ENCODE assay signal across 15 cellular contexts in genomic region chr14:96508900-96509299, GRCh38. TPM values are rescaled to one million over a fixed set of nuclear protein-coding genes. Genes with fewer than 3 reads are reported as not detected.
DNase-seq lines count a peak whose midpoint lies in the region; ATAC-seq and TF ChIP-seq lines count a peak whose summit lies in the region.
"Had no signal": no experiment of that assay in that cellular context is flagged by ENCODE, and none has a peak within 500 bp of the region (broad histone marks: within the 10 kb centered on the region; RNA-seq: fewer than 3 reads in every experiment).

No MANE protein-coding gene starts in this region.

- H3K36me3 Mint-ChIP-seq in activated T-helper 17 cell treated with anti-CD3 and anti-CD28 coated beads, Interleukin-2, amount 50 U/mL, for 72 hours (ENCODE audit: low read depth), result peaks cover 32% of the 10 kb centered on the region

- DNase-seq in DND-41 (no peak), mesenchymal stem cell (no peak), ovary (no peak), GM03348 (ENCODE audit: low spot score) (no peak), NCI-H82 (lab: John Stamatoyannopoulos, UW) (no peak)
- DNase-seq: activated T-cell treated with anti-CD3 and anti-CD28 coated beads, Interleukin-2, amount 50 U/mL, for 1 hour; NCI-H1092 treated with DMSO at 0.1 percent for 48 hours; NCI-H345; PC-9; stimulated activated naive CD8-positive, alpha-beta T cell treated with anti-CD3 and anti-CD28 coated beads, Interleukin-15, amount 100 ng/mL, for 72 hours; T-helper 1 cell had no signal

- no peak overlapping the region for H3K18ac ChIP-seq in mesenchymal stem cell (ENCODE audit: low read depth in 1 of 2, low read length in 2 of 2)

- H3K9me3 ChIP-seq in DND-41 (ENCODE audit: insufficient read depth, low read length, severe bottlenecking) (no peaks in the 10 kb centered on the region), HEK293 (ENCODE audit: control insufficient read depth, insufficient read depth, low read depth, low read length) (no peaks in the 10 kb centered on the region), mesenchymal stem cell (ENCODE audit: control insufficient read depth, low read length) (no peaks in the 10 kb centered on the region), ovary (no peaks in the 10 kb centered on the region)
- H3K9me3 ChIP-seq: Caco-2 had no signal

- no peak overlapping the region for H3K23ac ChIP-seq in mesenchymal stem cell (ENCODE audit: low read length in 2 of 2)

- no peaks in the 10 kb centered on the region for H3K27me3 Mint-ChIP-seq in activated T-helper 17 cell treated with anti-CD3 and anti-CD28 coated beads, Interleukin-2, amount 50 U/mL, for 72 hours
- H3K27me3 Mint-ChIP-seq: stimulated activated naive CD8-positive, alpha-beta T cell treated with anti-CD3 and anti-CD28 coated beads, Interleukin-15, amount 100 ng/mL, for 72 hours had no signal

- peak overlapping the region; percentile 0; the same call in 1 of the 2 replicates for H3K4me2 ChIP-seq in DND-41 (ENCODE audit: insufficient read depth, low read length)
- H3K4me2 ChIP-seq in mesenchymal stem cell (ENCODE audit: low read length, poor library complexity, severe bottlenecking), result no peak overlapping the region
- H3K4me2 ChIP-seq: PC-9 had no signal

- no peak overlapping the region for H2AK5ac ChIP-seq in mesenchymal stem cell (ENCODE audit: low read length, severe bottlenecking)

- no peak overlapping the region for H3K4ac ChIP-seq in mesenchymal stem cell (ENCODE audit: low read depth in 1 of 2, low read length in 2 of 2)

- no peak for TF ChIP-seq POLR2A in ovary (IDR thresholded peaks at IDR 0.05)

- H3K9me3 Mint-ChIP-seq in activated T-helper 17 cell treated with anti-CD3 and anti-CD28 coated beads, Interleukin-2, amount 50 U/mL, for 72 hours, result no peaks in the 10 kb centered on the region
- H3K9me3 Mint-ChIP-seq: stimulated activated naive CD8-positive, alpha-beta T cell treated with anti-CD3 and anti-CD28 coated beads, Interleukin-15, amount 100 ng/mL, for 72 hours had no signal

- POLR2A ChIA-PET in HEK293 (lab: Yijun Ruan, JAX), result no interaction called here

- intact Hi-C loops in ovary (cut with DNase I), result no loop called here

- H4K8ac ChIP-seq in mesenchymal stem cell (ENCODE audit: low read length), result no peak overlapping the region

- H3K36me3 ChIP-seq in DND-41 (ENCODE audit: insufficient read depth, low read length) (peaks cover 8% of the 10 kb centered on the region), HEK293 (ENCODE audit: control insufficient read depth in 2 of 2, insufficient read depth in 1 of 2, low read length in 2 of 2) (peaks cover 0 to 10% of the 10 kb centered on the region in 2 experiments; a peak in 1 of 3 replicates), mesenchymal stem cell (ENCODE audit: control insufficient read depth in 1 of 2, insufficient read depth in 2 of 2, low read depth in 1 of 2, low read length in 2 of 2) (peaks cover 4 to 6% of the 10 kb centered on the region in 2 experiments), ovary (no peaks in the 10 kb centered on the region)

- H2BK5ac ChIP-seq in mesenchymal stem cell (ENCODE audit: low read depth, low read length, poor library complexity, severe bottlenecking), result no peak overlapping the region

- no peak overlapping the region for H2BK120ac ChIP-seq in mesenchymal stem cell (ENCODE audit: low read depth, low read length)

- H3K27me3 ChIP-seq in DND-41 (ENCODE audit: insufficient read depth, low read length, poor library complexity) (no peaks in the 10 kb centered on the region), mesenchymal stem cell (ENCODE audit: control insufficient read depth in 1 of 2, insufficient read depth in 1 of 2, low read length in 2 of 2) (no peaks in the 10 kb centered on the region), ovary (no peaks in the 10 kb centered on the region)

- peaks cover 96% of the 10 kb centered on the region for H4K20me1 ChIP-seq in DND-41 (ENCODE audit: insufficient read depth, low read length)

- CTCF ChIA-PET in HEK293 (lab: Yijun Ruan, JAX), result no interaction called here

- H3K9ac ChIP-seq in DND-41 (ENCODE audit: low read depth, low read length) (no peak overlapping the region), mesenchymal stem cell (ENCODE audit: low read length) (no peak overlapping the region)

- TF ChIP-seq CTCF in DND-41 (IDR thresholded peaks at IDR 0.05; ENCODE audit: borderline replicate concordance, extremely low read depth, low read length, poor library complexity, severe bottlenecking), result no peak
- TF ChIP-seq CTCF in HEK293 (tag by site-specific recombination; IDR thresholded peaks at IDR 0.05), result no peak
- TF ChIP-seq CTCF in ovary (IDR thresholded peaks at IDR 0.05), result no peak

- H2AFZ ChIP-seq in DND-41 (ENCODE audit: low read depth, low read length) (no peak overlapping the region), mesenchymal stem cell (ENCODE audit: low read depth, low read length) (no peak overlapping the region)
- H2AFZ ChIP-seq: PC-9 had no signal

- H3K79me1 ChIP-seq in mesenchymal stem cell (replicated peaks; ENCODE audit: low read length, poor library complexity, severe bottlenecking), result no peaks in the 10 kb centered on the region

- H3K4me3 ChIP-seq in DND-41 (ENCODE audit: low read depth in 1 of 2, low read length in 2 of 2), result no peak overlapping the region
- H3K4me3 ChIP-seq in HEK293 (ENCODE audit: low read depth, low read length), result no peak overlapping the region
- H3K4me3 ChIP-seq in mesenchymal stem cell (ENCODE audit: insufficient read depth in 1 of 2, low read depth in 1 of 2, low read length in 2 of 2), result no peak overlapping the region
- no peak overlapping the region for H3K4me3 ChIP-seq in ovary
- H3K4me3 ChIP-seq: PC-9, skin epidermis had no signal

- peaks cover 42% of the 10 kb centered on the region for H3K4me1 ChIP-seq in DND-41 (ENCODE audit: insufficient read depth, low read length)
- H3K4me1 ChIP-seq in HEK293 (ENCODE audit: control insufficient read depth, insufficient read depth, low read length), result peaks cover 24% of the 10 kb centered on the region
- H3K4me1 ChIP-seq in mesenchymal stem cell (ENCODE audit: control insufficient read depth, insufficient read depth, low read depth, low read length), result peaks cover 6% of the 10 kb centered on the region
- peaks cover 16% of the 10 kb centered on the region for H3K4me1 ChIP-seq in ovary (ENCODE audit: insufficient read depth)

- H3K79me2 ChIP-seq in DND-41 (ENCODE audit: insufficient read depth, low read length), result peaks cover 99% of the 10 kb centered on the region

- 98% methylated on average over 4 of the region's 5 CpGs for WGBS in mesenchymal stem cell
- WGBS in ovary, 3 donors, result 91% methylated on average over 5 of the region's 5 CpGs

- no peak for ATAC-seq in DND-41 (ENCODE audit: insufficient read depth, low read depth)
- no peak for ATAC-seq in activated T-helper 17 cell treated with anti-CD3 and anti-CD28 coated beads, Interleukin-2, amount 50 U/mL, for 72 hours (replicated peaks)

- TF ChIP-seq EP300 in ovary (IDR thresholded peaks at IDR 0.05), result no peak

- no peak overlapping the region for H3K14ac ChIP-seq in mesenchymal stem cell (ENCODE audit: low read length in 2 of 2)

- H2BK12ac ChIP-seq in mesenchymal stem cell (ENCODE audit: low read length in 2 of 2), result no peak overlapping the region

- no peak overlapping the region for H2BK15ac ChIP-seq in mesenchymal stem cell (ENCODE audit: low read depth, poor library complexity, severe bottlenecking)

- H3K4me1 Mint-ChIP-seq in activated T-helper 17 cell treated with anti-CD3 and anti-CD28 coated beads, Interleukin-2, amount 50 U/mL, for 72 hours, result peaks cover 42% of the 10 kb centered on the region

- H3K4me3 Mint-ChIP-seq in activated T-helper 17 cell treated with anti-CD3 and anti-CD28 coated beads, Interleukin-2, amount 50 U/mL, for 72 hours, result peak overlapping the region; percentile 22

- H3K27ac ChIP-seq in DND-41 (ENCODE audit: low read length) (no peak overlapping the region), HEK293 (ENCODE audit: extremely low read depth, low read depth, low read length) (no peak overlapping the region), mesenchymal stem cell (ENCODE audit: low read length, poor library complexity, severe bottlenecking) (peak overlapping the region; percentile 9), ovary (no peak overlapping the region)
- H3K27ac ChIP-seq: PC-9, skin epidermis had no signal

- H3K27ac Mint-ChIP-seq in activated T-helper 17 cell treated with anti-CD3 and anti-CD28 coated beads, Interleukin-2, amount 50 U/mL, for 72 hours, result peak overlapping the region; percentile 50

- no peak overlapping the region for H4K91ac ChIP-seq in mesenchymal stem cell (ENCODE audit: low read length)

TF ChIP-seq in HEK293, 187 proteins besides CTCF, POLR2A, EP300 and RAD21 (continues in another document):
- TF ChIP-seq ZSCAN30 (tag by site-specific recombination; IDR thresholded peaks at IDR 0.05), result 0 out of 2 replicates have a peak, but pooled peaks have one; percentile 18
- TF ChIP-seq, protein P1, sequence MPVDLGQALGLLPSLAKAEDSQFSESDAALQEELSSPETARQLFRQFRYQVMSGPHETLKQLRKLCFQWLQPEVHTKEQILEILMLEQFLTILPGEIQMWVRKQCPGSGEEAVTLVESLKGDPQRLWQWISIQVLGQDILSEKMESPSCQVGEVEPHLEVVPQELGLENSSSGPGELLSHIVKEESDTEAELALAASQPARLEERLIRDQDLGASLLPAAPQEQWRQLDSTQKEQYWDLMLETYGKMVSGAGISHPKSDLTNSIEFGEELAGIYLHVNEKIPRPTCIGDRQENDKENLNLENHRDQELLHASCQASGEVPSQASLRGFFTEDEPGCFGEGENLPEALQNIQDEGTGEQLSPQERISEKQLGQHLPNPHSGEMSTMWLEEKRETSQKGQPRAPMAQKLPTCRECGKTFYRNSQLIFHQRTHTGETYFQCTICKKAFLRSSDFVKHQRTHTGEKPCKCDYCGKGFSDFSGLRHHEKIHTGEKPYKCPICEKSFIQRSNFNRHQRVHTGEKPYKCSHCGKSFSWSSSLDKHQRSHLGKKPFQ (tag by site-specific recombination; IDR thresholded peaks at IDR 0.05), result peak; percentile 50; the same call in 1 of the 2 replicates
- TF ChIP-seq GLIS1 (tag by site-specific recombination; IDR thresholded peaks at IDR 0.05), result peak; percentile 52
- TF ChIP-seq WT1 (tag by site-specific recombination; IDR thresholded peaks at IDR 0.05), result 0 out of 2 replicates have a peak, but pooled peaks have one; percentile 20
- TF ChIP-seq RBAK (tag by site-specific recombination; IDR thresholded peaks at IDR 0.05), result no peak
- TF ChIP-seq ZNF707 (tag by site-specific recombination; IDR thresholded peaks at IDR 0.05), result no peak
- TF ChIP-seq ZNF391 (tag by site-specific recombination; IDR thresholded peaks at IDR 0.05; ENCODE audit: borderline replicate concordance, low read depth), result no peak
- TF ChIP-seq ZNF600 (tag by site-specific recombination; IDR thresholded peaks at IDR 0.05), result 0 out of 2 replicates have a peak, but pooled peaks have one; percentile 12
- no peak for TF ChIP-seq ZNF239 (tag by site-specific recombination; IDR thresholded peaks at IDR 0.05)
- peak; percentile 49; the same call in 1 of the 2 replicates for TF ChIP-seq ZIC2 (tag by site-specific recombination; IDR thresholded peaks at IDR 0.05)

RNA-seq across cellular contexts. Expression of gene PAPOLA, which starts 6.7 kb away (rescaled TPM):
- total RNA-seq in activated T-helper 17 cell treated with anti-CD3 and anti-CD28 coated beads, Interleukin-2, amount 50 U/mL, for 72 hours, result 100 to 1,000 TPM; 163 to 255 TPM
- polyA plus RNA-seq in mesenchymal stem cell (2013, experiment 1 of 2), result 130 TPM
- 136 TPM for polyA plus RNA-seq in mesenchymal stem cell (2013, experiment 2 of 2)
- total RNA-seq in ovary, result 100 to 1,000 TPM; 119 to 187 (median 175) TPM
- polyA plus RNA-seq in ovary, result 100 to 1,000 TPM in 1 of 2 donors, 10 to 100 TPM in 1; 68.5 to 115 TPM
